In the genomic region with DNA sequence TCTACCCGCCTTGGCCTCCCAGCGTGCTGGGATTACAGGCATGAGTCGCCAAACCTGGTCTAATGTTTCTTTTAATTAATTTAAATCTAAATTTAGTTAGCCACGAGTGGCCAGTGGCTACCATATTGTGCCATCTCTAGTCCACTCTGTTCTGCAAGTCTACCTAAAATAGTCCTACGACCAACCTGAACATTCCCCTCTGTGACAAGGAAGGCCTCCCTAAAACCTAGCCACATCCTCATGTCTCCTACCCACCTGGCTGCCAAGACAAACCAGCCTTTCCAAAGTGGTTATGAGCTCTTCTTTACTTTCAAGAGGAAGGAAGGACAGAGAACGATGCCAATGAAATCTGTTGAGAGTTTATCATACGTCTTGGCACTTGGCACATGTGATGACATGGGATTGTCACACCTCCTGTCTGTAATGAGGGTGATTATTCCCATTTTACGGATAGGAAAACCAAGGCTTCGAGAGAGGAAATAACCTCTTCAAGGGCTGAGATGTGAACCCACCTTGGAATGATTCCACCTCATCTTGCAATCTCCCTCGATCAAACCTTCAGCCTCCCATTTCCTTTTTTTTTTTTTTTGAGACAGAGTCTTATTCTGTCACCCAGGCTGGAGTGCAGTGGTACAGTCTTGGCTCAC, we compare ENCODE assay signal across 24 cellular contexts. TPM values are rescaled to one million over a fixed set of nuclear protein-coding genes. Genes with fewer than 3 reads are reported as not detected.
DNase-seq lines count a peak whose midpoint lies in the region; ATAC-seq and TF ChIP-seq lines count a peak whose summit lies in the region.
"Had no signal": no experiment of that assay in that cellular context is flagged by ENCODE, and none has a peak within 500 bp of the region (broad histone marks: within the 10 kb centered on the region; RNA-seq: fewer than 3 reads in every experiment).

No MANE protein-coding gene starts in this region.

- DNase-seq in ascending aorta (ENCODE audit: low spot score in 2 of 2): no peak
- no peak for DNase-seq in esophagus squamous epithelium (lab: John Stamatoyannopoulos, UW)
- peak; percentile 1 for DNase-seq in spleen
- DNase-seq in uterus: no peak
- DNase-seq in Kasumi-1 (lab: John Stamatoyannopoulos, UW): no peak
- no peak for DNase-seq in activated CD4-positive, CD25-positive, alpha-beta regulatory T cell (lab: John Stamatoyannopoulos, UW)
- DNase-seq: CD4-positive, CD25-positive, alpha-beta regulatory T cell; DMS153; DND-41; KG1; MM.1S; NCI-H1417; NCI-H1694; NCI-H2029 treated with DMSO at 0.1 percent for 48 hours; NCI-H446 treated with DMSO at 0.1 percent for 48 hours; NCI-H526; NCI-H82; PC-9; SJCRH30 had no signal

- no peak for ATAC-seq in HG03571 (IDR thresholded peaks at IDR 0.05; ENCODE audit: unreplicated experiment)
- ATAC-seq: Right ventricle myocardium inferior had no signal

- H3K27ac ChIP-seq in ascending aorta: peak overlapping the region; percentile 77 to 90
- peak overlapping the region in 3 of 4 donors; percentile 48 to 75 (median 60) for H3K27ac ChIP-seq in esophagus squamous epithelium
- no peak overlapping the region for H3K27ac ChIP-seq in spleen
- peak overlapping the region; percentile 75 to 85 for H3K27ac ChIP-seq in uterus
- H3K27ac ChIP-seq: BLaER1, PC-9, SJCRH30 had no signal

- H3K4me3 ChIP-seq in ascending aorta (peak overlapping the region in 1 of 2 donors; percentile 23), esophagus squamous epithelium (no peak overlapping the region), spleen (no peak overlapping the region), uterus (no peak overlapping the region)
- H3K4me3 ChIP-seq: BLaER1, PC-9, SJCRH30 had no signal

- TF ChIP-seq POLR2A in esophagus squamous epithelium (IDR thresholded peaks at IDR 0.05) (no peak), spleen (IDR thresholded peaks at IDR 0.05) (no peak), uterus (IDR thresholded peaks at IDR 0.05) (no peak)

- no peaks in the 10 kb centered on the region for H3K9me3 ChIP-seq in ascending aorta
- no peaks in the 10 kb centered on the region for H3K9me3 ChIP-seq in esophagus squamous epithelium
- H3K9me3 ChIP-seq in spleen: no peaks in the 10 kb centered on the region
- no peaks in the 10 kb centered on the region for H3K9me3 ChIP-seq in uterus
- H3K9me3 ChIP-seq: BLaER1, SJCRH30 had no signal

- intact Hi-C loops in ascending aorta (cut with DNase I): no loop called here
- intact Hi-C loops in esophagus squamous epithelium (cut with DNase I): no loop called here
- intact Hi-C loops in spleen (cut with DNase I; ENCODE audit: low total_unique reads): no loop called here
- intact Hi-C loops in uterus (cut with DNase I; ENCODE audit: low total_unique reads): no loop called here

- 69 to 70% methylated on average over 10 of the region's 10 CpGs for WGBS in esophagus squamous epithelium, 2 donors
- 78 to 87% (median 83%) methylated on average over 10 of the region's 10 CpGs for WGBS in spleen, 5 donors

- H3K27me3 ChIP-seq in ascending aorta: no peaks in the 10 kb centered on the region
- H3K27me3 ChIP-seq in esophagus squamous epithelium: no peaks in the 10 kb centered on the region
- no peaks in the 10 kb centered on the region for H3K27me3 ChIP-seq in spleen (replicated peaks in 1 of 7)
- no peaks in the 10 kb centered on the region for H3K27me3 ChIP-seq in uterus
- H3K27me3 ChIP-seq: BLaER1, SJCRH30 had no signal

- TF ChIP-seq CTCF in ascending aorta (IDR thresholded peaks at IDR 0.05) (no peak), esophagus squamous epithelium (IDR thresholded peaks at IDR 0.05) (no peak), spleen (IDR thresholded peaks at IDR 0.05 in 8 of 11, conservative IDR thresholded peaks at IDR 0.05 in 3 of 11) (no peak), uterus (IDR thresholded peaks at IDR 0.05) (no peak)

- H3K36me3 ChIP-seq in ascending aorta (peaks cover 44 to 54% of the 10 kb centered on the region in 2 donors), esophagus squamous epithelium (no peaks in the 10 kb centered on the region), spleen (peaks cover 0 to 14% (median 0%) of the 10 kb centered on the region in 6 donors), uterus (no peaks in the 10 kb centered on the region)
- H3K36me3 ChIP-seq: BLaER1, SJCRH30 had no signal

- peaks cover 30 to 61% of the 10 kb centered on the region in 2 donors for H3K4me1 ChIP-seq in ascending aorta
- peaks cover 0 to 16% (median under 1%) of the 10 kb centered on the region in 3 donors for H3K4me1 ChIP-seq in esophagus squamous epithelium
- H3K4me1 ChIP-seq in spleen: peaks cover 0 to 31% (median 5%) of the 10 kb centered on the region in 6 donors
- peaks cover 0 to 2% of the 10 kb centered on the region in 2 donors for H3K4me1 ChIP-seq in uterus
- H3K4me1 ChIP-seq: SJCRH30 had no signal

RNA-seq across cellular contexts. Expression of a gene that starts 19.7 kb away (rescaled TPM):
- total RNA-seq in ascending aorta (694 TPM), esophagus squamous epithelium (1,000 to 10,000 TPM in 1 of 4 donors, 100 to 1,000 TPM in 3; 121 to 1,349 (median 217) TPM), spleen (100 to 1,000 TPM in 6 of 7 donors, 10 to 100 TPM in 1; 59.0 to 135 (median 114) TPM), uterus (1,000 to 10,000 TPM in 2 of 4 donors, 100 to 1,000 TPM in 2; 447 to 1,893 (median 822) TPM)
- polyA plus RNA-seq in spleen: 10 to 100 TPM in 2 of 3 donors, 1 to 10 TPM in 1; 9.6 to 29.9 (median 23.3) TPM
- total RNA-seq: A172; CD4-positive, CD25-positive, alpha-beta regulatory T cell; RPMI7951 had no signal

RNA-seq across cellular contexts. Expression of a gene that starts 51.3 kb away (rescaled TPM):
- total RNA-seq in ascending aorta (7.6 TPM), esophagus squamous epithelium (10 to 100 TPM; 36.1 to 74.3 (median 42.5) TPM), spleen (10 to 100 TPM; 23.6 to 29.2 (median 27.1) TPM), uterus (100 to 1,000 TPM in 1 of 4 donors, 10 to 100 TPM in 3; 13.8 to 101 (median 47.9) TPM)
- 10 to 100 TPM; 14.7 to 24.7 (median 19.9) TPM for polyA plus RNA-seq in spleen

Comparison
In these comparisons a context has a peak if more than half of its experiments do, and no peak if none do; other contexts are left out.
1. H3K27ac ChIP-seq: peak in ascending aorta (2 of 2), esophagus squamous epithelium (3 of 4) and uterus (2 of 2); none in spleen (0 of 8).